ENCODE assay signal across 12 cellular contexts in the genomic region with DNA sequence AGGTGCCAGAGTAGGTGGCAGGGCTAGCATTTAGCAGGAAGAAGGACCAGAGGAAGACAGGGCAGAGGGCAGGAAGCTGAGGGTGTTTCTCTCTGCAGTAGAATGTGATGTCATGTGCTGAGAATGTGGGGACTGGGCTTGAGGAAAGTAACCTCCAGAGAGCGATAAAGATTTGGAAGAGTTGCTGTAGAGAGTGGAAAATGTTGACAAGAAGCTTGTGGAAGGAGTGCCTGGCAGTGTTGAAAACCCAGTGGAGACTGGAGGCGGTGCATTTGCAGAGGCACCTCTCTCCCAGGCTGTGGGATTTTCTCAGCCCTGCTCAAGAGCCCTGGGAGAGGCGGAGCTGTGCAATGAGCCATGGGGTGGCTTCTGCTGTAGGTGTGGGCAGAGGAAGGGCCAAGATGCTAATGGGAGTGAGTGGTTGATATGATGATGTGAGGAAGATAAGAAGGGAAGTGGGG. TPM values are rescaled to one million over a fixed set of nuclear protein-coding genes. Genes with fewer than 3 reads are reported as not detected.
DNase-seq lines count a peak whose midpoint lies in the region; ATAC-seq and TF ChIP-seq lines count a peak whose summit lies in the region.
"Had no signal": no experiment of that assay in that cellular context is flagged by ENCODE, and none has a peak within 500 bp of the region (broad histone marks: within the 10 kb centered on the region; RNA-seq: fewer than 3 reads in every experiment).

No MANE protein-coding gene starts in this region.

- ATAC-seq in stimulated activated naive CD8-positive, alpha-beta T cell treated with anti-CD3 and anti-CD28 coated beads, Interleukin-15, Interleukin-2, amounts not matched to agents 100 U/mL and 50 U/mL, for 24 hours = peak; percentile 9
- ATAC-seq in stimulated activated naive CD8-positive, alpha-beta T cell treated with anti-CD3 and anti-CD28 coated beads, Interleukin-15, amount 100 ng/mL, for 72 hours = no peak
- ATAC-seq in gastrocnemius medialis = no peak
- no peak for ATAC-seq in GM21576 (IDR thresholded peaks at IDR 0.05; ENCODE audit: unreplicated experiment)
- no peak for ATAC-seq in activated CD4-positive, CD25-positive, alpha-beta regulatory T cell treated with anti-CD3 and anti-CD28 coated beads, Interleukin-2, amount 50 U/mL, for 24 hours

- peaks cover 8% of the 10 kb centered on the region for H3K4me1 Mint-ChIP-seq in stimulated activated naive CD8-positive, alpha-beta T cell treated with anti-CD3 and anti-CD28 coated beads, Interleukin-15, amount 100 ng/mL, for 72 hours

- no peak for TF ChIP-seq CTCF in gastrocnemius medialis (IDR thresholded peaks at IDR 0.05 in 4 of 5, conservative IDR thresholded peaks at IDR 0.05 in 1 of 5)

- no peak for TF ChIP-seq POLR2A in gastrocnemius medialis (IDR thresholded peaks at IDR 0.05)

- H3K9me3 Mint-ChIP-seq in stimulated activated naive CD8-positive, alpha-beta T cell treated with anti-CD3 and anti-CD28 coated beads, Interleukin-15, amount 100 ng/mL, for 72 hours = no peaks in the 10 kb centered on the region
- H3K9me3 Mint-ChIP-seq: central memory CD8-positive, alpha-beta T cell had no signal

- peak overlapping the region in 1 of 2 donors; percentile 28 for H3K27ac Mint-ChIP-seq in stimulated activated naive CD8-positive, alpha-beta T cell treated with anti-CD3 and anti-CD28 coated beads, Interleukin-15, amount 100 ng/mL, for 72 hours

- H3K27me3 Mint-ChIP-seq in stimulated activated naive CD8-positive, alpha-beta T cell treated with anti-CD3 and anti-CD28 coated beads, Interleukin-15, amount 100 ng/mL, for 72 hours = no peaks in the 10 kb centered on the region
- H3K27me3 Mint-ChIP-seq: central memory CD8-positive, alpha-beta T cell had no signal

- DNase-seq in stimulated activated naive CD8-positive, alpha-beta T cell treated with anti-CD3 and anti-CD28 coated beads, Interleukin-15, Interleukin-2, amounts not matched to agents 100 U/mL and 50 U/mL, for 24 hours = no peak
- no peak for DNase-seq in stimulated activated naive CD8-positive, alpha-beta T cell treated with anti-CD3 and anti-CD28 coated beads, Interleukin-15, amount 100 ng/mL, for 72 hours
- DNase-seq in dermis blood vessel endothelial cell (peak; percentile 62), kidney tubule cell (ENCODE audit: low spot score) (peak; percentile 82), HPDE6-E6E7 (ENCODE audit: extremely low spot score) (no peak), gastrocnemius medialis (no peak)
- DNase-seq: NCI-H1417, SHP77 had no signal

- H3K27ac ChIP-seq in gastrocnemius medialis = no peak overlapping the region
- H3K27ac ChIP-seq: BLaER1 treated with 17β-estradiol and CSF1 and Interleukin-3, amounts not matched to agents 10 nM and 100 nM had no signal

- no peak overlapping the region for H3K4me3 Mint-ChIP-seq in stimulated activated naive CD8-positive, alpha-beta T cell treated with anti-CD3 and anti-CD28 coated beads, Interleukin-15, amount 100 ng/mL, for 72 hours
- H3K4me3 Mint-ChIP-seq: central memory CD8-positive, alpha-beta T cell had no signal

- H3K9me3 ChIP-seq in gastrocnemius medialis = no peaks in the 10 kb centered on the region
- H3K9me3 ChIP-seq: BLaER1 treated with 17β-estradiol and CSF1 and Interleukin-3, amounts not matched to agents 10 nM and 100 nM had no signal

- intact Hi-C loops in gastrocnemius medialis (cut with DNase I; ENCODE audit: low total_unique reads) = no loop called here

- H3K27me3 ChIP-seq in gastrocnemius medialis = no peaks in the 10 kb centered on the region
- H3K27me3 ChIP-seq: BLaER1 treated with 17β-estradiol and CSF1 and Interleukin-3, amounts not matched to agents 10 nM and 100 nM had no signal

- in situ Hi-C loops in gastrocnemius medialis (cut with MboI; ENCODE audit: low sequenced_read_pairs in 4 of 4) = no loop called here

- peaks cover 7 to 9% of the 10 kb centered on the region in 2 donors for H3K4me1 ChIP-seq in gastrocnemius medialis

- H3K4me3 ChIP-seq in gastrocnemius medialis = no peak overlapping the region
- H3K4me3 ChIP-seq: BLaER1 treated with 17β-estradiol and CSF1 and Interleukin-3, amounts not matched to agents 10 nM and 100 nM had no signal

- H3K36me3 ChIP-seq in gastrocnemius medialis = no peaks in the 10 kb centered on the region

RNA-seq across cellular contexts. Expression of gene MESD, which starts 54.8 kb away (rescaled TPM):
- total RNA-seq in dermis blood vessel endothelial cell (17.0 and 24.3 TPM in 2 replicates), gastrocnemius medialis (1 to 10 TPM; 5.5 to 7.9 (median 6.6) TPM)

Comparison
In these comparisons a context has a peak if more than half of its experiments do, and no peak if none do; other contexts are left out.
1. DNase-seq: peak in dermis blood vessel endothelial cell (single experiment) and kidney tubule cell (single experiment); none in stimulated activated naive CD8-positive, alpha-beta T cell treated with anti-CD3 and anti-CD28 coated beads, Interleukin-15, Interleukin-2, amounts not matched to agents 100 U/mL and 50 U/mL, for 24 hours (single experiment), stimulated activated naive CD8-positive, alpha-beta T cell treated with anti-CD3 and anti-CD28 coated beads, Interleukin-15, amount 100 ng/mL, for 72 hours (0 of 2), HPDE6-E6E7 (single experiment) and gastrocnemius medialis (0 of 2).